In the genomic region with DNA sequence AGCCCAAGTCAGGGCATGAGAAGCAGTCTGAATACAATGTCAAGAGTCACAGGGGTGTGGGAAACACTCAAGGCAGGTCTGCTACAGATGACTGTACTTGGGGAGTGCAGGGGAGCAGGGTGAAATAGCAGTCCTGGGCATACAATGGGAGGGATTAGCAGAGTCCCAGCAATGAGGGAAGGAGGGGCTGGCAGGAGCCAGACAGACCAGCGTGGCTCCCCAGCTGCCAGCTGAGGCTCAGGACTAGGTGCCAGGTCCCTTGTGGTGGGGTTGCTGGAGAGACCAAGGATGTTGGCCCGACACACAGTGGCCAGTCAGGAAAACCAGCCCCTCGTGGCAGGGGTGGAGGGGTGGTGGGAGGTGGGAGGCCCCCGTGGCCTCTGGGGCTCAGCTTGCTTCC, we compare ENCODE assay signal across 19 cellular contexts.
DNase-seq lines count a peak whose midpoint lies in the region; FAIRE-seq and TF ChIP-seq lines count a peak whose summit lies in the region.
"Had no signal": no experiment of that assay in that cellular context is flagged by ENCODE, and none has a peak within 500 bp of the region (broad histone marks: within the 10 kb centered on the region; RNA-seq: fewer than 3 reads in every experiment).

No MANE protein-coding gene starts in this region.

- TF ChIP-seq EP300 in transverse colon (IDR thresholded peaks at IDR 0.05; ENCODE audit: low read depth): no peak

- DNase-seq in activated CD8-positive, alpha-beta memory T cell treated with anti-CD3 and anti-CD28 coated beads for 24 hours: peak; percentile 40
- no peak for DNase-seq in activated CD8-positive, alpha-beta memory T cell treated with anti-CD3 and anti-CD28 coated beads, Interleukin-2, amount 50 U/mL, for 48 hours
- DNase-seq in coronary artery (ENCODE audit: low spot score) (peak; percentile 67), mesenteric fat pad (ENCODE audit: low spot score) (peak; percentile 67), transverse colon (no peak), NCI-H1105 (lab: John Stamatoyannopoulos, UW) (no peak), GM19240 (ENCODE audit: insufficient read length, low spot score) (no peak), D721Med (ENCODE audit: insufficient read length, low spot score) (no peak)
- DNase-seq: activated effector memory CD4-positive, alpha-beta T cell treated with Interleukin-2 at 50 U/mL for 16 hours; CD4-positive, alpha-beta T cell; dorsolateral prefrontal cortex; KBM-7; NCI-H1092 treated with DMSO at 0.1 percent for 48 hours; NCI-H226; stimulated activated naive CD8-positive, alpha-beta T cell treated with anti-CD3 and anti-CD28 coated beads, Interleukin-15, Interleukin-2, amounts not matched to agents 100 U/mL and 50 U/mL, for 24 hours had no signal

- FAIRE-seq in D721Med (lab: Jason Lieb, UNC): no peak
- FAIRE-seq: A204.1, GM12891 had no signal

- no peak for TF ChIP-seq CTCF in coronary artery (IDR thresholded peaks at IDR 0.05)
- TF ChIP-seq CTCF in transverse colon (IDR thresholded peaks at IDR 0.05): no peak
- TF ChIP-seq CTCF in D721Med (IDR thresholded peaks at IDR 0.05; ENCODE audit: insufficient read depth, missing control alignments): no peak

- H3K4me3 ChIP-seq in coronary artery: no peak overlapping the region
- no peak overlapping the region for H3K4me3 ChIP-seq in transverse colon
- H3K4me3 ChIP-seq: dorsolateral prefrontal cortex, lung, SK-N-MC had no signal

- in situ Hi-C loops in transverse colon (cut with MboI; ENCODE audit: low pct_ligation_motif_present in 1 of 4, low pct_unique_long_range_greater_than_20kb in 1 of 4, low sequenced_read_pairs in 3 of 4): no loop called here

- H3K36me3 ChIP-seq in transverse colon: no peaks in the 10 kb centered on the region

- H3K9me3 ChIP-seq in transverse colon: no peaks in the 10 kb centered on the region

- TF ChIP-seq POLR2A in transverse colon (IDR thresholded peaks at IDR 0.05): no peak

- H3K27ac ChIP-seq in coronary artery: peak overlapping the region; percentile 59 to 82
- H3K27ac ChIP-seq in transverse colon: peak overlapping the region; percentile 26 to 70 (median 57)
- H3K27ac ChIP-seq: dorsolateral prefrontal cortex, SK-N-MC had no signal

- H3K4me1 ChIP-seq in transverse colon: peaks cover 0 to 8% (median 1%) of the 10 kb centered on the region in 4 donors

- WGBS in transverse colon (ENCODE audit: low coverage in 1 of 2), 2 donors: 59% methylated on average over 4 of the region's 4 CpGs; no CpG with 5 or more reads in 1 of the 2 donors

- intact Hi-C loops in transverse colon (cut with DNase I; ENCODE audit: low total_unique reads): no loop called here

- H3K27me3 ChIP-seq in transverse colon: no peaks in the 10 kb centered on the region

Comparison
In these comparisons a context has a peak if more than half of its experiments do, and no peak if none do; other contexts are left out.
1. DNase-seq: peak in activated CD8-positive, alpha-beta memory T cell treated with anti-CD3 and anti-CD28 coated beads for 24 hours (single experiment), coronary artery (single experiment) and mesenteric fat pad (single experiment); none in activated CD8-positive, alpha-beta memory T cell treated with anti-CD3 and anti-CD28 coated beads, Interleukin-2, amount 50 U/mL, for 48 hours (single experiment), transverse colon (single experiment), NCI-H1105 (single experiment), GM19240 (single experiment) and D721Med (single experiment).